14 cellular contexts compared by ENCODE assay signal in the genomic region with DNA sequence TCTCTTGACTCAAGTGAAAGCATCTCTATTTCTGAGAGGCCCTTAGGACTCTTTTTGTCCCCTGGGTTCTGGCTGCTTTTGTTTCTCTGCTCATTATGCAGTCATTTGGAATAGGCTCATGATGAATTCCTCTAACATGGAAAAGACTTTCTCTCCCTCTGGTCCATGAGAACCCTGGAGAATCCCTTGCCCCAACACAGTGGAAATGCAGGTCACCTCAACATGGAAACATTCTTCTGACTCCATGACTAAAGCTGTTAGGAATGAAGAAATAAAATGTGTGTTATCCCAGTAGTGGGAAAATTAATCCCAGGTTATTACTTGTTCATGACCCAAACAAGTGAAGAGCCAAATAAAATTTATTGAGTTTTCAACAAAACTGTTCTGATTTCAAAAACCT.
"Had no signal": no experiment of that assay in that cellular context is flagged by ENCODE, and none has a peak within 500 bp of the region (broad histone marks: within the 10 kb centered on the region; RNA-seq: fewer than 3 reads in every experiment).

No MANE protein-coding gene starts in this region.

- DNase-seq: activated CD4-positive, CD25-positive, alpha-beta regulatory T cell treated with anti-CD3 and anti-CD28 coated beads, Interleukin-2, amount 50 U/mL, for 72 hours; activated naive CD4-positive, alpha-beta T cell treated with anti-CD3 and anti-CD28 coated beads for 36 hours; dorsolateral prefrontal cortex; endodermal cell; islet precursor cell; midbrain; T1000; tibial artery had no signal

- H3K4me3 Mint-ChIP-seq: activated naive CD4-positive, alpha-beta T cell treated with anti-CD3 and anti-CD28 coated beads for 36 hours; activated T-helper 17 cell treated with anti-CD3 and anti-CD28 coated beads, Interleukin-2, amount 50 U/mL, for 72 hours; endodermal cell; stimulated activated memory B cell treated with anti-CD40 and anti-IgM and Interleukin-4, amounts not matched to agents 10 μg/mL and 1 μg/mL and 100 μg/mL, for 72 hours had no signal

- H3K27me3 Mint-ChIP-seq: stimulated activated memory B cell treated with anti-CD40 and anti-IgM and Interleukin-4, amounts not matched to agents 10 μg/mL and 1 μg/mL and 100 μg/mL, for 72 hours had no signal

- H3K9me3 ChIP-seq: tibial artery, vagina had no signal

- H3K4me1 Mint-ChIP-seq: activated T-helper 17 cell treated with anti-CD3 and anti-CD28 coated beads, Interleukin-2, amount 50 U/mL, for 72 hours; endodermal cell; stimulated activated memory B cell treated with anti-CD40 and anti-IgM and Interleukin-4, amounts not matched to agents 10 μg/mL and 1 μg/mL and 100 μg/mL, for 72 hours had no signal

- ATAC-seq: activated T-helper 17 cell treated with anti-CD3 and anti-CD28 coated beads, Interleukin-2, amount 50 U/mL, for 72 hours; left lobe of liver; stimulated activated memory B cell treated with anti-CD40 and anti-IgM and Interleukin-4, amounts not matched to agents 10 μg/mL and 1 μg/mL and 100 μg/mL, for 72 hours had no signal

- H2AFZ ChIP-seq: hepatocyte had no signal

- H3K4me3 ChIP-seq: cardiac muscle cell, dorsolateral prefrontal cortex, hepatocyte, tibial artery, vagina had no signal

- H3K4me2 ChIP-seq: hepatocyte had no signal

- H3K79me2 ChIP-seq: hepatocyte had no signal

- H3K27ac Mint-ChIP-seq: activated naive CD4-positive, alpha-beta T cell treated with anti-CD3 and anti-CD28 coated beads for 36 hours; activated T-helper 17 cell treated with anti-CD3 and anti-CD28 coated beads, Interleukin-2, amount 50 U/mL, for 72 hours; endodermal cell; stimulated activated memory B cell treated with anti-CD40 and anti-IgM and Interleukin-4, amounts not matched to agents 10 μg/mL and 1 μg/mL and 100 μg/mL, for 72 hours had no signal

- H3K9me3 Mint-ChIP-seq: activated naive CD4-positive, alpha-beta T cell treated with anti-CD3 and anti-CD28 coated beads for 36 hours; activated T-helper 17 cell treated with anti-CD3 and anti-CD28 coated beads, Interleukin-2, amount 50 U/mL, for 72 hours; endodermal cell had no signal

- H3K27ac ChIP-seq: cardiac muscle cell, dorsolateral prefrontal cortex, hepatocyte, tibial artery, vagina had no signal

- H3K36me3 ChIP-seq: cardiac muscle cell, tibial artery, vagina had no signal

- H3K4me1 ChIP-seq: tibial artery, vagina had no signal

- H3K36me3 Mint-ChIP-seq: stimulated activated memory B cell treated with anti-CD40 and anti-IgM and Interleukin-4, amounts not matched to agents 10 μg/mL and 1 μg/mL and 100 μg/mL, for 72 hours had no signal

- H3K27me3 ChIP-seq: cardiac muscle cell, dorsolateral prefrontal cortex, hepatocyte, tibial artery, vagina had no signal
